In genomic region chr3:77931272-77932009, GRCh38 we compare ENCODE assay signal across 10 cellular contexts.
DNase-seq lines count a peak whose midpoint lies in the region; ATAC-seq, FAIRE-seq and TF ChIP-seq lines count a peak whose summit lies in the region.
"Had no signal": no experiment of that assay in that cellular context is flagged by ENCODE, and none has a peak within 500 bp of the region (broad histone marks: within the 10 kb centered on the region; RNA-seq: fewer than 3 reads in every experiment).

No MANE protein-coding gene starts in this region.

- 64 to 73% methylated on average over 9 of the region's 9 CpGs for WGBS in lung, 2 donors

- no peak overlapping the region for H3K27ac ChIP-seq in astrocyte (ENCODE audit: low read depth, low read length)
- H3K27ac ChIP-seq in lung (ENCODE audit: low read depth in 1 of 2, low read length in 1 of 2): no peak overlapping the region
- H3K27ac ChIP-seq in CD8-positive, alpha-beta memory T cell (ENCODE audit: low read depth, low read length): no peak overlapping the region

- peaks cover 4% of the 10 kb centered on the region for H3K4me1 Mint-ChIP-seq in astrocyte (ENCODE audit: low read depth, unreplicated experiment)
- no peaks in the 10 kb centered on the region for H3K4me1 Mint-ChIP-seq in CD8-positive, alpha-beta memory T cell

- no peaks in the 10 kb centered on the region for H3K9me3 Mint-ChIP-seq in astrocyte (ENCODE audit: unreplicated experiment)
- peaks cover 6 to 42% (median 17%) of the 10 kb centered on the region in 5 donors for H3K9me3 Mint-ChIP-seq in CD8-positive, alpha-beta memory T cell

- H3K36me3 Mint-ChIP-seq in astrocyte (ENCODE audit: low read depth, unreplicated experiment): no peaks in the 10 kb centered on the region
- H3K36me3 Mint-ChIP-seq in CD8-positive, alpha-beta memory T cell: no peaks in the 10 kb centered on the region

- H3K4me1 ChIP-seq in astrocyte (ENCODE audit: insufficient read depth, low read length) (no peaks in the 10 kb centered on the region), lung (ENCODE audit: control insufficient read depth in 2 of 2, insufficient read depth in 2 of 2, low read length in 2 of 2) (no peaks in the 10 kb centered on the region)
- H3K4me1 ChIP-seq in CD8-positive, alpha-beta memory T cell (ENCODE audit: insufficient read depth, low read length): no peaks in the 10 kb centered on the region

- H3K4me3 ChIP-seq in astrocyte (ENCODE audit: insufficient read depth, low read depth, low read length) (no peak overlapping the region), lung (no peak overlapping the region)
- no peak overlapping the region for H3K4me3 ChIP-seq in CD8-positive, alpha-beta memory T cell (ENCODE audit: low read length)

- H3K36me3 ChIP-seq in astrocyte (ENCODE audit: insufficient read depth, low read length) (no peaks in the 10 kb centered on the region), lung (ENCODE audit: control insufficient read depth in 2 of 2, insufficient read depth in 2 of 2, low read length in 2 of 2) (no peaks in the 10 kb centered on the region)
- H3K36me3 ChIP-seq in CD8-positive, alpha-beta memory T cell (ENCODE audit: insufficient read depth, low read length): no peaks in the 10 kb centered on the region

- H3K4me3 Mint-ChIP-seq in astrocyte (ENCODE audit: unreplicated experiment): no peak overlapping the region
- H3K4me3 Mint-ChIP-seq in CD8-positive, alpha-beta memory T cell: no peak overlapping the region

- CTCF ChIA-PET in CD8-positive, alpha-beta memory T cell (lab: Charles Lee): no interaction called here

- H3K27me3 Mint-ChIP-seq in astrocyte (ENCODE audit: low read depth, unreplicated experiment): no peaks in the 10 kb centered on the region
- H3K27me3 Mint-ChIP-seq in CD8-positive, alpha-beta memory T cell: no peaks in the 10 kb centered on the region

- H3K27ac Mint-ChIP-seq in astrocyte (ENCODE audit: unreplicated experiment): no peak overlapping the region
- H3K27ac Mint-ChIP-seq in CD8-positive, alpha-beta memory T cell: no peak overlapping the region

- ATAC-seq in lung (ENCODE audit: insufficient read depth, low FRiP score) (peak; percentile 27), GM18498 (IDR thresholded peaks at IDR 0.05; ENCODE audit: unreplicated experiment) (no peak)

- H3K27me3 ChIP-seq in astrocyte (ENCODE audit: insufficient read depth, low read length) (no peaks in the 10 kb centered on the region), lung (ENCODE audit: control insufficient read depth, insufficient read depth) (no peaks in the 10 kb centered on the region)
- H3K27me3 ChIP-seq in CD8-positive, alpha-beta memory T cell (ENCODE audit: insufficient read depth, low read length, poor library complexity, severe bottlenecking): no peaks in the 10 kb centered on the region

- POLR2A ChIA-PET in CD8-positive, alpha-beta memory T cell (lab: Charles Lee): no interaction called here

- DNase-seq in Ammon's horn (ENCODE audit: low spot score): peak; percentile 24
- peak; percentile 29 for DNase-seq in NCI-H1436 (lab: John Stamatoyannopoulos, UW)
- DNase-seq in astrocyte (ENCODE audit: low read depth): peak; percentile 16
- no peak for DNase-seq in lung (ENCODE audit: low spot score)
- DNase-seq in cerebellar nuclear complex (lab: John Stamatoyannopoulos, UW): no peak
- no peak for DNase-seq in GM19238 (ENCODE audit: insufficient read length, low spot score)
- no peak for DNase-seq in CD8-positive, alpha-beta memory T cell
- DNase-seq: effector CD8-positive, alpha-beta T cell had no signal

- no peak overlapping the region for H3K9ac ChIP-seq in astrocyte (ENCODE audit: low read length)

- no peak for FAIRE-seq in astrocyte (lab: Jason Lieb, UNC)
- FAIRE-seq: G401.6 had no signal

- H3K4me2 ChIP-seq in astrocyte (ENCODE audit: low read length): no peak overlapping the region

- no peaks in the 10 kb centered on the region for H4K20me1 ChIP-seq in astrocyte (ENCODE audit: insufficient read depth, low read length)

- H2AFZ ChIP-seq in astrocyte (ENCODE audit: low read depth, low read length): no peak overlapping the region

- no peak for TF ChIP-seq CTCF in astrocyte (IDR thresholded peaks at IDR 0.05; ENCODE audit: insufficient read depth, low read depth, low read length)
- TF ChIP-seq CTCF in lung (IDR thresholded peaks at IDR 0.05; ENCODE audit: control extremely low read depth, extremely low read depth): no peak

- no peaks in the 10 kb centered on the region for H3K9me3 ChIP-seq in astrocyte (ENCODE audit: insufficient read depth, low read depth, low read length)
- no peaks in the 10 kb centered on the region for H3K9me3 ChIP-seq in lung (ENCODE audit: control insufficient read depth in 2 of 2, insufficient read depth in 1 of 2, low read length in 1 of 2)
- H3K9me3 ChIP-seq in CD8-positive, alpha-beta memory T cell (ENCODE audit: low read length): no peaks in the 10 kb centered on the region

- H3K79me2 ChIP-seq in astrocyte (ENCODE audit: insufficient read depth, low read length): no peaks in the 10 kb centered on the region

Comparison
In these comparisons a context has a peak if more than half of its experiments do, and no peak if none do; other contexts are left out.
1. DNase-seq: peak in Ammon's horn (single experiment), NCI-H1436 (single experiment) and astrocyte (single experiment); none in lung (single experiment), cerebellar nuclear complex (0 of 2), GM19238 (single experiment) and CD8-positive, alpha-beta memory T cell (0 of 5).